Comparison of ENCODE assay signal across 1 cellular context in genomic region chr7:68491523-68492358, GRCh38.
TF ChIP-seq lines count a peak whose summit lies in the region.

No MANE protein-coding gene starts in this region.

TF ChIP-seq in HEK293, 187 proteins besides CTCF, POLR2A, EP300 and RAD21 (continued from another document):
- TF ChIP-seq ZNF362 (tag by site-specific recombination; IDR thresholded peaks at IDR 0.05) (no peak), ATF2 (tag by site-specific recombination; IDR thresholded peaks at IDR 0.05; ENCODE audit: low read depth) (0 out of 2 replicates have a peak, but pooled peaks have one; percentile 9), ZNF341 (tag by site-specific recombination; IDR thresholded peaks at IDR 0.05; ENCODE audit: low read depth) (no peak), ZNF76 (tag by site-specific recombination; IDR thresholded peaks at IDR 0.05; ENCODE audit: borderline replicate concordance, low read depth) (no peak), ZNF19 (tag by site-specific recombination; IDR thresholded peaks at IDR 0.05; ENCODE audit: low read depth) (no peak)
